8 cellular contexts compared by ENCODE assay signal in the genomic region with DNA sequence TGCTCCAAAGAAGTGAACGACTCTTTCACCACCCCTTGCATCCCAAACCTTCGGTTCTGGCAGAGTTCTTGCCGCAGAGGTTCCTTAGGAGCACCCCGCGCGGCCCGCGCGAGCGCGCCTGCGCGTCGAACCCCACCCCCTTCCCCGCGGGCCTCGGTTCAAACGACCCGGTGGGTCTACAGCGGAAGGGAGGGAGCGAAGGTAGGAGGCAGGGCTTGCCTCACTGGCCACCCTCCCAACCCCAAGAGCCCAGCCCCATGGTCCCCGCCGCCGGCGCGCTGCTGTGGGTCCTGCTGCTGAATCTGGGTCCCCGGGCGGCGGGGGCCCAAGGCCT. TPM values are rescaled to one million over a fixed set of nuclear protein-coding genes. Genes with fewer than 3 reads are reported as not detected.
DNase-seq lines count a peak whose midpoint lies in the region; ATAC-seq, FAIRE-seq and TF ChIP-seq lines count a peak whose summit lies in the region.

A gene with protein sequence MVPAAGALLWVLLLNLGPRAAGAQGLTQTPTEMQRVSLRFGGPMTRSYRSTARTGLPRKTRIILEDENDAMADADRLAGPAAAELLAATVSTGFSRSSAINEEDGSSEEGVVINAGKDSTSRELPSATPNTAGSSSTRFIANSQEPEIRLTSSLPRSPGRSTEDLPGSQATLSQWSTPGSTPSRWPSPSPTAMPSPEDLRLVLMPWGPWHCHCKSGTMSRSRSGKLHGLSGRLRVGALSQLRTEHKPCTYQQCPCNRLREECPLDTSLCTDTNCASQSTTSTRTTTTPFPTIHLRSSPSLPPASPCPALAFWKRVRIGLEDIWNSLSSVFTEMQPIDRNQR (plus strand): TSS at position 161 of the 334 bp plus-strand sequence. CDS start 97 bp downstream, at position 258.

- ATAC-seq in GM19395 (IDR thresholded peaks at IDR 0.05; ENCODE audit: unreplicated experiment) (peak; percentile 58), heart left ventricle (peak; percentile 67 to 85 (median 84)), pancreas (peak; percentile 74 to 90 (median 85)), GM18519 (IDR thresholded peaks at IDR 0.05; ENCODE audit: low FRiP score, unreplicated experiment) (no peak)

- in situ Hi-C loops in SK-MEL-5 (cut with HindIII; ENCODE audit: low pct_unique_long_range_greater_than_20kb, low sequenced_read_pairs) = no loop called here

- DNase-seq in CD1c-positive myeloid dendritic cell (ENCODE audit: extremely low spot score) (peak; percentile 46), SK-MEL-5 (ENCODE audit: low read depth, low spot score) (peak; percentile 74), amygdala (lab: John Stamatoyannopoulos, UW) (peak in 51 of 56 donors; percentile 16 to 80 (median 59)), heart left ventricle (peak; percentile 67 to 85 (median 74)), pancreas (peak; percentile 58 to 85 (median 68))

- WGBS in heart left ventricle, 4 donors = 0 to 4% (median 0%) methylated on average over 3 to 29 of the region's 29 CpGs
- WGBS in pancreas, 2 donors = 0 to 2% methylated on average over 27 to 29 of the region's 29 CpGs

- intact Hi-C loops in heart left ventricle (cut with DNase I) = loop anchor here in 1 of 10 donors (5.0 kb wide), 1 partner anchor 40 kb away; a partner anchor contains a TSS
- intact Hi-C loops in pancreas (cut with DNase I) = no loop called here

- H3K27me3 ChIP-seq in heart left ventricle (no peaks in the 10 kb centered on the region), pancreas (no peaks in the 10 kb centered on the region)

- no peak for TF ChIP-seq CTCF in heart left ventricle (IDR thresholded peaks at IDR 0.05)
- no peak for TF ChIP-seq CTCF in pancreas (IDR thresholded peaks at IDR 0.05)

- TF ChIP-seq POLR2A in heart left ventricle (IDR thresholded peaks at IDR 0.05) = peak; percentile 8 to 69

- H3K36me3 ChIP-seq in KOPT-K1 (ENCODE audit: insufficient read depth, low read length) = peaks cover 17% of the 10 kb centered on the region
- peaks cover 0 to 39% (median 20%) of the 10 kb centered on the region in 9 donors for H3K36me3 ChIP-seq in heart left ventricle
- H3K36me3 ChIP-seq in pancreas = peaks cover 0 to 10% (median 2%) of the 10 kb centered on the region in 3 donors

- H3K4me3 ChIP-seq in heart left ventricle (peak within 1 kb of the TSS; percentile 60 to 87 (median 77)), pancreas (peak within 1 kb of the TSS; percentile 52 to 86 (median 70))

- peaks cover 0 to 42% (median 19%) of the 10 kb centered on the region in 12 donors for H3K4me1 ChIP-seq in heart left ventricle
- H3K4me1 ChIP-seq in pancreas = peaks cover 0 to 13% (median 4%) of the 10 kb centered on the region in 3 donors

- no peaks in the 10 kb centered on the region for H3K9me3 ChIP-seq in KOPT-K1 (ENCODE audit: insufficient read depth, low read length, poor library complexity, severe bottlenecking)
- no peaks in the 10 kb centered on the region for H3K9me3 ChIP-seq in heart left ventricle
- H3K9me3 ChIP-seq in pancreas = no peaks in the 10 kb centered on the region

- peak within 1 kb of the TSS; percentile 52 for H3K27ac ChIP-seq in KOPT-K1 (ENCODE audit: low read depth, low read length, poor library complexity, severe bottlenecking)
- H3K27ac ChIP-seq in heart left ventricle = peak within 1 kb of the TSS; percentile 53 to 95 (median 90)
- peak within 1 kb of the TSS; percentile 63 to 79 (median 71) for H3K27ac ChIP-seq in pancreas

- no peak for FAIRE-seq in pancreas (lab: Jason Lieb, UNC)

RNA-seq across cellular contexts. Expression of the gene that starts here (rescaled TPM):
- total RNA-seq in SK-MEL-5 (2014; rRNA removed; shearing (Covaris generic)) = 16.0 and 17.9 TPM in 2 replicates
- 37.9 and 39.4 TPM in 2 replicates for polyA plus RNA-seq in SK-MEL-5 (2015; cell fraction: cytosol; rRNA removed)
- 6.0 and 8.7 TPM in 2 replicates for polyA plus RNA-seq in SK-MEL-5 (2015; cell fraction: nucleus; rRNA removed)
- total RNA-seq in heart left ventricle (10 to 100 TPM in 3 of 9 donors, 1 to 10 TPM in 6; 7.1 to 14.2 (median 8.0) TPM), pancreas (1 to 10 TPM; 2.6 to 4.1 (median 3.2) TPM)
- polyA plus RNA-seq in heart left ventricle (1 to 10 TPM; 6.3 to 7.5 TPM), pancreas (1 to 10 TPM; 3.0 to 4.8 TPM)
